ENCODE assay signal across 7 cellular contexts in the genomic region with DNA sequence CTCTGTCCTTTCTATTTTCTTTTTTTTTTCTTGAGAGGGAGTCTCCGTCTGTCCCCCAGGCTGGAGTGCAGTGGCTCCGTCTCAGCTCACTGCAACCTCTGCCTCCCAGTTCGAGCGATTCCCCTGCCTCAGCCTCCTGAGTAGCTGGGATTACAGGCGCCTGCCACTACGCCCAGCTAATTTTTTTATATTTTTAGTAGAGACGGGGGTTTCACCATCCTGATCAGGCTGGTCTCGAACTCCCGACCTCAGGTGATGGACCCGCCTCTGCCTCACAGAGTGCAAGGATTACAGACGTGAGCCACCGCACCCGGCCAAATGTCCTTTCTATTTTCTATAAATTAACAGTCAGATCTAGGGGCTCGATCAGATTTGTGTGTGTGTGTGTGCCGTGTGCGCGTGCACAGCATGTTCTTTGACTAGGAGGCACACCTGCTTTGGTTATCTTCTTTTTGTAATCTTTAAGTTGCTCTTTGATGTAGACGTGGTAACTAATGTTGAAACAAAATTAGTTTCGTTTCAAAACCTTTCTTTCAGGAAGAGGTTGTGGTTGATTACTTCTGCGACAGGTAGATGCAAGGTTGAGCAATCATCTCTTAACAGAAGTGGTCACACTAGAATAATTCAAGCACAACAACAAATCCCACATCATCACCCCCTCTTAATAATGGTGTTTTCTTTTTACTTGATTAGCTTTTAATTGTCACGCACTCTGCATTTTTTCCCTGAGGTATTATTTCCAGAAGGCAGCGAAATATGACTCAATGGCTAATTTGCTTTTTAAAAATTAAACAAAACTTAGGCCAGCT. TPM values are rescaled to one million over a fixed set of nuclear protein-coding genes. Genes with fewer than 3 reads are reported as not detected.
DNase-seq lines count a peak whose midpoint lies in the region; ATAC-seq and TF ChIP-seq lines count a peak whose summit lies in the region.

No MANE protein-coding gene starts in this region.

- TF ChIP-seq CTCF in fibroblast of the aortic adventitia (IDR thresholded peaks at IDR 0.05; ENCODE audit: insufficient read depth, low read length) = no peak

- H3K27ac Mint-ChIP-seq in activated T-cell treated with anti-CD3 and anti-CD28 coated beads, Interleukin-2, amount 50 U/mL, for 24 hours = peak overlapping the region; percentile 95

- peaks cover 31% of the 10 kb centered on the region for H3K36me3 Mint-ChIP-seq in activated T-cell treated with anti-CD3 and anti-CD28 coated beads, Interleukin-2, amount 50 U/mL, for 24 hours (ENCODE audit: low read depth)

- H3K9ac ChIP-seq in rectal smooth muscle tissue (ENCODE audit: low read length) = peak overlapping the region; percentile 68

- peak overlapping the region; percentile 97 for H3K27ac ChIP-seq in rectal smooth muscle tissue (ENCODE audit: low read depth, low read length)

- H3K27me3 ChIP-seq in rectal smooth muscle tissue (ENCODE audit: control insufficient read depth, insufficient read depth, low read length) = no peaks in the 10 kb centered on the region

- H3K27me3 Mint-ChIP-seq in activated T-cell treated with anti-CD3 and anti-CD28 coated beads, Interleukin-2, amount 50 U/mL, for 24 hours = peaks cover 4% of the 10 kb centered on the region

- peak; percentile 59 for ATAC-seq in GM18861 (IDR thresholded peaks at IDR 0.05; ENCODE audit: unreplicated experiment)
- peak; percentile 23 for ATAC-seq in HG02763 (IDR thresholded peaks at IDR 0.05; ENCODE audit: unreplicated experiment)

- H3K4me1 Mint-ChIP-seq in activated T-cell treated with anti-CD3 and anti-CD28 coated beads, Interleukin-2, amount 50 U/mL, for 24 hours (ENCODE audit: low read depth) = peaks cover 42% of the 10 kb centered on the region

- DNase-seq in NCI-H2196 (lab: John Stamatoyannopoulos, UW; ENCODE audit: unreplicated experiment) (peak; percentile 42), fibroblast of the aortic adventitia (ENCODE audit: low read depth) (peak; percentile 6), mucosa of gallbladder (ENCODE audit: low spot score) (no peak)
- peak; percentile 63 for DNase-seq in activated T-cell treated with anti-CD3 and anti-CD28 coated beads, Interleukin-2, amount 50 U/mL, for 24 hours

- no peaks in the 10 kb centered on the region for H3K36me3 ChIP-seq in rectal smooth muscle tissue (ENCODE audit: control insufficient read depth, insufficient read depth, low read length)

- H3K9me3 Mint-ChIP-seq in activated T-cell treated with anti-CD3 and anti-CD28 coated beads, Interleukin-2, amount 50 U/mL, for 24 hours = no peaks in the 10 kb centered on the region

- peaks cover 11% of the 10 kb centered on the region for H3K4me1 ChIP-seq in rectal smooth muscle tissue (ENCODE audit: control insufficient read depth, insufficient read depth, low read length)

- peak overlapping the region; percentile 85 for H3K4me3 Mint-ChIP-seq in activated T-cell treated with anti-CD3 and anti-CD28 coated beads, Interleukin-2, amount 50 U/mL, for 24 hours

- peak overlapping the region; percentile 82 for H3K4me3 ChIP-seq in fibroblast of the aortic adventitia (ENCODE audit: low read depth, low read length)
- H3K4me3 ChIP-seq in rectal smooth muscle tissue (ENCODE audit: low read length) = peak overlapping the region; percentile 80

RNA-seq across cellular contexts. Expression of gene DEGS1, which starts 0.8 kb away (rescaled TPM):
- total RNA-seq in fibroblast of the aortic adventitia (ENCODE audit: low replicate concordance) (32.6 and 125 TPM in 2 replicates), mucosa of gallbladder (39.3 TPM)
